17 cellular contexts compared by ENCODE assay signal in the genomic region with DNA sequence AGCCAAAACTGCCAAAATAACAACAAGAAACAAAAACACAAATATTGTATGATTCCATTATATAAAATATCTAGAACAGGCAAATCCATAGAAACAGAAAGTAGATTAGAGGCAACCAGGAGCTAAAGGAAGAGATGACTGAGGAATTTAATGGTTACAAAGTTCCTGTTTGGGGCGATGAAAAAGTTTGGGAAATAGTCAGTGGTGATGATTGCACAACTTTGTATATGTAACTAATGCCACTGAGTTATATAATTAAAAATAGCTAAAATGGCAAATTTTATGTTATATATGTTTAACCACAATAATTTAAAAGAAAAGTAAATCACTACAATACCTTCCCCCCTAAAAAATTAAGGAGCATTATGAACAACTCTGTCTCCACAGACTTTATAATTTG. TPM values are rescaled to one million over a fixed set of nuclear protein-coding genes. Genes with fewer than 3 reads are reported as not detected.
DNase-seq lines count a peak whose midpoint lies in the region; TF ChIP-seq lines count a peak whose summit lies in the region.
"Had no signal": no experiment of that assay in that cellular context is flagged by ENCODE, and none has a peak within 500 bp of the region (broad histone marks: within the 10 kb centered on the region; RNA-seq: fewer than 3 reads in every experiment).

No MANE protein-coding gene starts in this region.

- H3K27ac ChIP-seq in neutrophil = peak overlapping the region; percentile 53
- H3K27ac ChIP-seq: C4-2B, KMS-11 had no signal

- H3K36me3 ChIP-seq in neutrophil = no peaks in the 10 kb centered on the region

- TF ChIP-seq CTCF in fibroblast of villous mesenchyme (IDR thresholded peaks at IDR 0.05; ENCODE audit: insufficient read depth, low read depth, low read length) = no peak
- no peak for TF ChIP-seq CTCF in neutrophil (IDR thresholded peaks at IDR 0.05)

- no peak overlapping the region for H3K4me3 ChIP-seq in fibroblast of villous mesenchyme (ENCODE audit: low read depth, low read length)
- H3K4me3 ChIP-seq in neutrophil (ENCODE audit: low read depth in 1 of 2, low read length in 1 of 2) = no peak overlapping the region

- POLR2A ChIA-PET in HEK293T (lab: Yijun Ruan, JAX) = no interaction called here

- no peaks in the 10 kb centered on the region for H3K9me3 ChIP-seq in neutrophil

- H3K4me1 ChIP-seq in neutrophil (ENCODE audit: control insufficient read depth in 1 of 2, insufficient read depth in 1 of 2, low read depth in 1 of 2, low read length in 1 of 2) = peaks cover 10 to 13% of the 10 kb centered on the region in 2 experiments

- DNase-seq in CD1c-positive myeloid dendritic cell (ENCODE audit: extremely low spot score) (peak; percentile 31), OCI-M1 (lab: John Stamatoyannopoulos, UW) (peak; percentile 10), fibroblast of villous mesenchyme (ENCODE audit: low read depth) (peak; percentile 28), HEK293T (ENCODE audit: extremely low spot score) (no peak), COLO668 (lab: John Stamatoyannopoulos, UW; ENCODE audit: unreplicated experiment) (no peak), SW480 (ENCODE audit: low spot score) (no peak)
- DNase-seq: DMS153, DND-41, H7, MM.1S, NCI-H2029 treated with DMSO at 0.1 percent for 48 hours, NCI-H446 treated with DMSO at 0.1 percent for 48 hours, NCI-H526, SHP77 treated with DMSO at 0.1 percent for 48 hours had no signal

- CTCF ChIA-PET in HEK293T (lab: Yijun Ruan, JAX) = interaction anchor here (0.6 to 1.2 kb wide), 2 partner anchors 18 to 991 kb away, joined by 3 to 5 read pairs; no protein-coding TSS in a partner anchor

- no peaks in the 10 kb centered on the region for H3K27me3 ChIP-seq in neutrophil

TF ChIP-seq in HEK293T, 16 proteins besides CTCF, POLR2A, EP300 and RAD21:
- no peak for TF ChIP-seq ELF4 (IDR thresholded peaks at IDR 0.05)
- TF ChIP-seq FOXM1 (IDR thresholded peaks at IDR 0.05; ENCODE audit: borderline replicate concordance) = no peak
- no peak for TF ChIP-seq NFRKB (IDR thresholded peaks at IDR 0.05)
- TF ChIP-seq, protein P1, sequence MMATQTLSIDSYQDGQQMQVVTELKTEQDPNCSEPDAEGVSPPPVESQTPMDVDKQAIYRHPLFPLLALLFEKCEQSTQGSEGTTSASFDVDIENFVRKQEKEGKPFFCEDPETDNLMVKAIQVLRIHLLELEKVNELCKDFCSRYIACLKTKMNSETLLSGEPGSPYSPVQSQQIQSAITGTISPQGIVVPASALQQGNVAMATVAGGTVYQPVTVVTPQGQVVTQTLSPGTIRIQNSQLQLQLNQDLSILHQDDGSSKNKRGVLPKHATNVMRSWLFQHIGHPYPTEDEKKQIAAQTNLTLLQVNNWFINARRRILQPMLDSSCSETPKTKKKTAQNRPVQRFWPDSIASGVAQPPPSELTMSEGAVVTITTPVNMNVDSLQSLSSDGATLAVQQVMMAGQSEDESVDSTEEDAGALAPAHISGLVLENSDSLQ (IDR thresholded peaks at IDR 0.05) = no peak
- TF ChIP-seq L3MBTL2 (conservative IDR thresholded peaks at IDR 0.05) = no peak
- no peak for TF ChIP-seq SUZ12 (IDR thresholded peaks at IDR 0.05)
- TF ChIP-seq ZNF384 (IDR thresholded peaks at IDR 0.05) = no peak
- TF ChIP-seq BHLHE40 (IDR thresholded peaks at IDR 0.05; ENCODE audit: borderline replicate concordance) = no peak
- no peak for TF ChIP-seq ARNT (IDR thresholded peaks at IDR 0.05)
- no peak for TF ChIP-seq HDGF (IDR thresholded peaks at IDR 0.05; ENCODE audit: borderline replicate concordance)
- no peak for TF ChIP-seq FOXK2 (IDR thresholded peaks at IDR 0.05)
- no peak for TF ChIP-seq SP1 (IDR thresholded peaks at IDR 0.05)
- TF ChIP-seq CTBP1 (IDR thresholded peaks at IDR 0.05; ENCODE audit: borderline replicate concordance) = no peak
- no peak for TF ChIP-seq FOXA1 (IDR thresholded peaks at IDR 0.05)
- TF ChIP-seq LEF1 (IDR thresholded peaks at IDR 0.05; ENCODE audit: borderline replicate concordance) = no peak
- TF ChIP-seq TARDBP (IDR thresholded peaks at IDR 0.05) = no peak
TF ChIP-seq in HEK293T: peak in this region for 0.

RNA-seq across cellular contexts. Expression of gene GNPTAB, which starts 24.5 kb away (rescaled TPM):
- 39.3 and 86.8 TPM in 2 replicates for total RNA-seq in fibroblast of villous mesenchyme

Comparison
In these comparisons a context has a peak if more than half of its experiments do, and no peak if none do; other contexts are left out.
1. DNase-seq: peak in CD1c-positive myeloid dendritic cell (single experiment), OCI-M1 (single experiment) and fibroblast of villous mesenchyme (single experiment); none in HEK293T (single experiment), COLO668 (single experiment) and SW480 (single experiment).